Comparison of ENCODE assay signal across 2 cellular contexts in genomic region chr7:44595934-44596635, GRCh38.
A peak's percentile ranks its signal among the peaks of the same experiment; 100 is the strongest.
TF ChIP-seq lines count a peak whose summit lies in the region.

No MANE protein-coding gene starts in this region.

TF ChIP-seq in IMR-90, 13 proteins besides CTCF, POLR2A, EP300 and RAD21:
- TF ChIP-seq SMC3 (IDR thresholded peaks at IDR 0.05; ENCODE audit: low read depth, low read length) (no peak), MXI1 (IDR thresholded peaks at IDR 0.05; ENCODE audit: borderline replicate concordance, low read depth, low read length) (no peak), CEBPB (IDR thresholded peaks at IDR 0.05; ENCODE audit: low read depth, low read length) (peak; percentile 82)

TF ChIP-seq in SK-N-SH, 30 proteins besides CTCF, POLR2A, EP300 and RAD21:
- TF ChIP-seq ELF1 (IDR thresholded peaks at IDR 0.05) (no peak), NRF1 (IDR thresholded peaks at IDR 0.05; ENCODE audit: low read depth, low read length) (no peak), JUND (IDR thresholded peaks at IDR 0.05) (no peak), MAX (IDR thresholded peaks at IDR 0.05; ENCODE audit: low read depth) (no peak), TEAD4 (IDR thresholded peaks at IDR 0.05; ENCODE audit: borderline replicate concordance, insufficient read depth) (no peak), TAF1 (IDR thresholded peaks at IDR 0.05; ENCODE audit: borderline replicate concordance, low read depth, low read length) (no peak), YY1 (IDR thresholded peaks at IDR 0.05; ENCODE audit: low read depth) (no peak), FOXM1 (IDR thresholded peaks at IDR 0.05; ENCODE audit: low read depth) (no peak), CHD2 (IDR thresholded peaks at IDR 0.05; ENCODE audit: low read length, partially characterized antibody) (no peak), MXI1 (IDR thresholded peaks at IDR 0.05; ENCODE audit: low read depth, low read length) (no peak), ZBTB33 (IDR thresholded peaks at IDR 0.05; ENCODE audit: borderline replicate concordance, low read depth) (no peak), NFIC (IDR thresholded peaks at IDR 0.05; ENCODE audit: borderline replicate concordance) (no peak), GABPA (IDR thresholded peaks at IDR 0.05; ENCODE audit: low read depth) (no peak)
